1 cellular context compared by ENCODE assay signal in the genomic region with DNA sequence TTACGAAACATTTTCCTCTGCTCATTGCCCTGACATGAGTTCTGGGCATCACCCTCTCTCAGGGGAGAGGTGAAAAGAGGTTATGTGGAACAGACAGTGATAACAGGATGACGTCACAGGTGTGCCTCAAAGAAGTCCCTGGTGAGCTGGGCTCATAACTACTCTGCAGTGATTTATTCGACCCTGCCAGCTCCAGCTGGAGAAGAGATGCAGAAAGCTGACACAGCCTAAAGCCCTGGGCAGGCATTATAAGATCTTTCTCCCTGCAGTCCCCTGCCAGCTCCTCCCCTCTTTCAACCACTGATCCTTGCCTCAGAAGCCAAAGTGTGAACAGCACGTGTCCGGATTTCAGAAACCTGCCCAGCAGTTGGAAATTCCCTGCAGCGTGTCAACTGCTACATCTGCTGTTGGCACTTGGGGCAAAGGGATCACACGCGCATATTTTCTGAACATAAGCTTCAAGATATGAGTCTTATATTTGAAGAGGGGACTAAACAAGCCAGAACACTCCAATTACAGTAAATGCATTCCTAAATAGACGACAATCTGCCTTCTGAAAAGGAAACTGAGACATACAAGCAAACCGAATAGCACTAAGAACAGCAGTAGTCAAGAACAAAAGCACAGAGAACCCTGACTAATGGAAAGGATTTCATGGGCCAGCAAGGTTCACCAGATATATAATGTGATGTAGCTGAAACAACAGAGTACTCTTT.
TF ChIP-seq lines count a peak whose summit lies in the region.

No MANE protein-coding gene starts in this region.

TF ChIP-seq in GM23338, 12 proteins besides CTCF, POLR2A, EP300 and RAD21 (continued from another document):
- TF ChIP-seq, protein P1, sequence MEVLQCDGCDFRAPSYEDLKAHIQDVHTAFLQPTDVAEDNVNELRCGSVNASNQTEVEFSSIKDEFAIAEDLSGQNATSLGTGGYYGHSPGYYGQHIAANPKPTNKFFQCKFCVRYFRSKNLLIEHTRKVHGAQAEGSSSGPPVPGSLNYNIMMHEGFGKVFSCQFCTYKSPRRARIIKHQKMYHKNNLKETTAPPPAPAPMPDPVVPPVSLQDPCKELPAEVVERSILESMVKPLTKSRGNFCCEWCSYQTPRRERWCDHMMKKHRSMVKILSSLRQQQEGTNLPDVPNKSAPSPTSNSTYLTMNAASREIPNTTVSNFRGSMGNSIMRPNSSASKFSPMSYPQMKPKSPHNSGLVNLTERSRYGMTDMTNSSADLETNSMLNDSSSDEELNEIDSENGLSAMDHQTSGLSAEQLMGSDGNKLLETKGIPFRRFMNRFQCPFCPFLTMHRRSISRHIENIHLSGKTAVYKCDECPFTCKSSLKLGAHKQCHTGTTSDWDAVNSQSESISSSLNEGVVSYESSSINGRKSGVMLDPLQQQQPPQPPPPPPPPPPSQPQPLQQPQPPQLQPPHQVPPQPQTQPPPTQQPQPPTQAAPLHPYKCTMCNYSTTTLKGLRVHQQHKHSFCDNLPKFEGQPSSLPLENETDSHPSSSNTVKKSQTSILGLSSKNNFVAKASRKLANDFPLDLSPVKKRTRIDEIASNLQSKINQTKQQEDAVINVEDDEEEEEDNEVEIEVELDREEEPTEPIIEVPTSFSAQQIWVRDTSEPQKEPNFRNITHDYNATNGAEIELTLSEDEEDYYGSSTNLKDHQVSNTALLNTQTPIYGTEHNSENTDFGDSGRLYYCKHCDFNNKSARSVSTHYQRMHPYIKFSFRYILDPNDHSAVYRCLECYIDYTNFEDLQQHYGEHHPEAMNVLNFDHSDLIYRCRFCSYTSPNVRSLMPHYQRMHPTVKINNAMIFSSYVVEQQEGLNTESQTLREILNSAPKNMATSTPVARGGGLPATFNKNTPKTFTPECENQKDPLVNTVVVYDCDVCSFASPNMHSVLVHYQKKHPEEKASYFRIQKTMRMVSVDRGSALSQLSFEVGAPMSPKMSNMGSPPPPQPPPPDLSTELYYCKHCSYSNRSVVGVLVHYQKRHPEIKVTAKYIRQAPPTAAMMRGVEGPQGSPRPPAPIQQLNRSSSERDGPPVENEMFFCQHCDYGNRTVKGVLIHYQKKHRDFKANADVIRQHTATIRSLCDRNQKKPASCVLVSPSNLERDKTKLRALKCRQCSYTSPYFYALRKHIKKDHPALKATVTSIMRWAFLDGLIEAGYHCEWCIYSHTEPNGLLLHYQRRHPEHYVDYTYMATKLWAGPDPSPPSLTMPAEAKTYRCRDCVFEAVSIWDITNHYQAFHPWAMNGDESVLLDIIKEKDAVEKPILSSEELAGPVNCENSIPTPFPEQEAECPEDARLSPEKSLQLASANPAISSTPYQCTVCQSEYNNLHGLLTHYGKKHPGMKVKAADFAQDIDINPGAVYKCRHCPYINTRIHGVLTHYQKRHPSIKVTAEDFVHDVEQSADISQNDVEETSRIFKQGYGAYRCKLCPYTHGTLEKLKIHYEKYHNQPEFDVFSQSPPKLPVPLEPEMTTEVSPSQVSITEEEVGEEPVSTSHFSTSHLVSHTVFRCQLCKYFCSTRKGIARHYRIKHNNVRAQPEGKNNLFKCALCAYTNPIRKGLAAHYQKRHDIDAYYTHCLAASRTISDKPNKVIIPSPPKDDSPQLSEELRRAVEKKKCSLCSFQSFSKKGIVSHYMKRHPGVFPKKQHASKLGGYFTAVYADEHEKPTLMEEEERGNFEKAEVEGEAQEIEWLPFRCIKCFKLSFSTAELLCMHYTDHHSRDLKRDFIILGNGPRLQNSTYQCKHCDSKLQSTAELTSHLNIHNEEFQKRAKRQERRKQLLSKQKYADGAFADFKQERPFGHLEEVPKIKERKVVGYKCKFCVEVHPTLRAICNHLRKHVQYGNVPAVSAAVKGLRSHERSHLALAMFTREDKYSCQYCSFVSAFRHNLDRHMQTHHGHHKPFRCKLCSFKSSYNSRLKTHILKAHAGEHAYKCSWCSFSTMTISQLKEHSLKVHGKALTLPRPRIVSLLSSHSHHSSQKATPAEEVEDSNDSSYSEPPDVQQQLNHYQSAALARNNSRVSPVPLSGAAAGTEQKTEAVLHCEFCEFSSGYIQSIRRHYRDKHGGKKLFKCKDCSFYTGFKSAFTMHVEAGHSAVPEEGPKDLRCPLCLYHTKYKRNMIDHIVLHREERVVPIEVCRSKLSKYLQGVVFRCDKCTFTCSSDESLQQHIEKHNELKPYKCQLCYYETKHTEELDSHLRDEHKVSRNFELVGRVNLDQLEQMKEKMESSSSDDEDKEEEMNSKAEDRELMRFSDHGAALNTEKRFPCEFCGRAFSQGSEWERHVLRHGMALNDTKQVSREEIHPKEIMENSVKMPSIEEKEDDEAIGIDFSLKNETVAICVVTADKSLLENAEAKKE (CRISPR knock-in tag; IDR thresholded peaks at IDR 0.05): no peak
- TF ChIP-seq, protein P2, sequence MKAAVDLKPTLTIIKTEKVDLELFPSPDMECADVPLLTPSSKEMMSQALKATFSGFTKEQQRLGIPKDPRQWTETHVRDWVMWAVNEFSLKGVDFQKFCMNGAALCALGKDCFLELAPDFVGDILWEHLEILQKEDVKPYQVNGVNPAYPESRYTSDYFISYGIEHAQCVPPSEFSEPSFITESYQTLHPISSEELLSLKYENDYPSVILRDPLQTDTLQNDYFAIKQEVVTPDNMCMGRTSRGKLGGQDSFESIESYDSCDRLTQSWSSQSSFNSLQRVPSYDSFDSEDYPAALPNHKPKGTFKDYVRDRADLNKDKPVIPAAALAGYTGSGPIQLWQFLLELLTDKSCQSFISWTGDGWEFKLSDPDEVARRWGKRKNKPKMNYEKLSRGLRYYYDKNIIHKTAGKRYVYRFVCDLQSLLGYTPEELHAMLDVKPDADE (IDR thresholded peaks at IDR 0.05): no peak
- TF ChIP-seq ZNF331 (CRISPR knock-in tag; IDR thresholded peaks at IDR 0.05; ENCODE audit: low read depth): no peak
- no peak for TF ChIP-seq NANOG (IDR thresholded peaks at IDR 0.05; ENCODE audit: borderline replicate concordance)
- TF ChIP-seq EZH2phosphoT487 (IDR thresholded peaks at IDR 0.05; ENCODE audit: unreplicated experiment): no peak
- TF ChIP-seq ZNF114 (CRISPR knock-in tag; IDR thresholded peaks at IDR 0.05): no peak
